In genomic region chr1:118300808-118301207, GRCh38 we compare ENCODE assay signal across 1 cellular context.
TF ChIP-seq lines count a peak whose summit lies in the region.

No MANE protein-coding gene starts in this region.

TF ChIP-seq in GM23338, 12 proteins besides CTCF, POLR2A, EP300 and RAD21 (continued from another document):
- TF ChIP-seq REST (IDR thresholded peaks at IDR 0.05; ENCODE audit: unreplicated experiment) (no peak), NANOG (IDR thresholded peaks at IDR 0.05; ENCODE audit: borderline replicate concordance) (no peak), ETS1 (IDR thresholded peaks at IDR 0.05) (no peak)
